Comparison of ENCODE assay signal across 21 cellular contexts in the genomic region with DNA sequence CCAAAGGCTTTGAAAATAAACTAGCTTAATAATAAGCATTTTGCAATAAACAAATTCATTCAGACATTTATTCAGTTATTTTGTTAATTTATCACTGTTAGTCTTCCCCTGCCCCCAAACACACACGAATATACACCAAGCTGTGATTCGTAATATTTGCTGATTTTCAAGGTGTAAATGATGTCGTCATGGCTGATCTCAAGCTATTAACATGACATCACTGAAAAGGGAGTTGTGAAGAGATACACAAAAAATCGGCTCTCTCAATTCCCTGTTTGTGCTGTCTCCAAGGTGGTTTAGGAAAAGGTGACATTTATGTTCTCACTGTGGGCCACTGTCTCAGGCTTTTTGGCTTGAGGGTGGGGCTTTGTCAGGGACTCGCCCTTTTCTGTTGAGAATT.
"Had no signal": no experiment of that assay in that cellular context is flagged by ENCODE, and none has a peak within 500 bp of the region (broad histone marks: within the 10 kb centered on the region; RNA-seq: fewer than 3 reads in every experiment).

No MANE protein-coding gene starts in this region.

- H3K36me3 ChIP-seq: esophagus squamous epithelium, thyroid gland had no signal

- H3K4me2 ChIP-seq: smooth muscle cell had no signal

- H3K4me3 ChIP-seq: esophagus squamous epithelium, lung, mucosa of descending colon, smooth muscle cell, thyroid gland had no signal

- H3K79me2 ChIP-seq: parathyroid adenoma had no signal

- H3K9me3 ChIP-seq: esophagus squamous epithelium, thyroid gland had no signal

- ATAC-seq: effector memory CD8-positive, alpha-beta T cell; left ventricle myocardium superior; mucosa of descending colon; natural killer cell treated with Interleukin-12 subunit alpha and Interleukin-12 subunit beta and Interleukin-15 and Interleukin-18, amount 100 ng/mL, for 72 hours; sciatic nerve; stimulated activated naive CD8-positive, alpha-beta T cell treated with anti-CD3 and anti-CD28 coated beads, Interleukin-15, amount 100 ng/mL, for 72 hours had no signal

- DNase-seq: cortex of kidney; effector memory CD8-positive, alpha-beta T cell; erythroblast; esophagus squamous epithelium; head of caudate nucleus; left ventricle myocardium superior; mucosa of descending colon; naive B cell; stimulated activated CD4-positive, alpha-beta T cell treated with anti-CD3 and anti-CD28 coated beads, Interleukin-12 subunit alpha, Interleukin-12 subunit beta, amount 100 ng/mL, for 4 hours; stimulated activated CD4-positive, alpha-beta T cell treated with anti-CD3 and anti-CD28 coated beads, Interleukin-1b, Interleukin-23, amount 100 ng/mL, for 48 hours; stimulated activated CD4-positive, alpha-beta T cell treated with anti-CD3 and anti-CD28 coated beads, Interleukin-4, amount 100 ng/mL, for 1 hour; stimulated activated CD8-positive, alpha-beta memory T cell treated with anti-CD3 and anti-CD28 coated beads, Interleukin-4, amount 100 ng/mL, for 48 hours; stimulated activated naive CD4-positive, alpha-beta T cell; stimulated activated naive CD8-positive, alpha-beta T cell treated with anti-CD3 and anti-CD28 coated beads, Interleukin-15, amount 100 ng/mL, for 72 hours; thyroid gland; trophoblast cell had no signal

- H3K27ac ChIP-seq: esophagus squamous epithelium, parathyroid adenoma, thyroid gland had no signal

- H3K9ac ChIP-seq: parathyroid adenoma had no signal

- H2AFZ ChIP-seq: parathyroid adenoma had no signal

- H3K4me1 ChIP-seq: esophagus squamous epithelium, parathyroid adenoma, thyroid gland had no signal

- H3K27me3 ChIP-seq: esophagus squamous epithelium, thyroid gland had no signal
